In genomic region chr1:2190491-2190976, GRCh38 we compare ENCODE assay signal across 8 cellular contexts. TPM values are rescaled to one million over a fixed set of nuclear protein-coding genes. Genes with fewer than 3 reads are reported as not detected.
A peak's percentile ranks its signal among the peaks of the same experiment; 100 is the strongest.
DNase-seq lines count a peak whose midpoint lies in the region; ATAC-seq, FAIRE-seq and TF ChIP-seq lines count a peak whose summit lies in the region.

No MANE protein-coding gene starts in this region.

- H3K4me1 Mint-ChIP-seq in activated naive CD4-positive, alpha-beta T cell treated with anti-CD3 and anti-CD28 coated beads, Interleukin-2, amount 50 U/mL, for 24 hours, result peaks cover 12% of the 10 kb centered on the region

- H3K27ac ChIP-seq in coronary artery, result peak overlapping the region; percentile 92 to 97
- H3K27ac ChIP-seq in urinary bladder (ENCODE audit: low read depth), result peak overlapping the region; percentile 79

- no peak for FAIRE-seq in urothelium cell line (lab: Jason Lieb, UNC)

- H3K27ac Mint-ChIP-seq in activated naive CD4-positive, alpha-beta T cell treated with anti-CD3 and anti-CD28 coated beads, Interleukin-2, amount 50 U/mL, for 24 hours, result peak overlapping the region; percentile 30

- H3K27me3 ChIP-seq in mucosa of stomach (ENCODE audit: control insufficient read depth, insufficient read depth, low read length), result no peaks in the 10 kb centered on the region

- peak overlapping the region; percentile 72 for H3K4me3 ChIP-seq in coronary artery
- H3K4me3 ChIP-seq in mucosa of stomach (ENCODE audit: low read length), result peak overlapping the region; percentile 63
- H3K4me3 ChIP-seq in urinary bladder (ENCODE audit: low read depth, low read length), result peak overlapping the region; percentile 46

- H3K4me3 Mint-ChIP-seq in activated naive CD4-positive, alpha-beta T cell treated with anti-CD3 and anti-CD28 coated beads, Interleukin-2, amount 50 U/mL, for 24 hours, result peak overlapping the region; percentile 51

- H3K36me3 Mint-ChIP-seq in activated naive CD4-positive, alpha-beta T cell treated with anti-CD3 and anti-CD28 coated beads, Interleukin-2, amount 50 U/mL, for 24 hours, result no peaks in the 10 kb centered on the region

- H3K4me1 ChIP-seq in mucosa of stomach (ENCODE audit: control insufficient read depth, insufficient read depth, low read length) (peaks cover 46% of the 10 kb centered on the region), urinary bladder (ENCODE audit: insufficient read depth) (peaks cover 4% of the 10 kb centered on the region)

- 62% methylated on average over 19 of the region's 19 CpGs for WGBS in urinary bladder

- H3K9me3 Mint-ChIP-seq in activated naive CD4-positive, alpha-beta T cell treated with anti-CD3 and anti-CD28 coated beads, Interleukin-2, amount 50 U/mL, for 24 hours, result no peaks in the 10 kb centered on the region

- ATAC-seq in GM21723 (IDR thresholded peaks at IDR 0.05; ENCODE audit: unreplicated experiment), result no peak

- H3K9me3 ChIP-seq in mucosa of stomach (ENCODE audit: control insufficient read depth, low read length), result no peaks in the 10 kb centered on the region

- DNase-seq in activated naive CD4-positive, alpha-beta T cell (lab: John Stamatoyannopoulos, UW), result no peak
- DNase-seq in coronary artery (ENCODE audit: low spot score), result no peak
- DNase-seq in NAMALWA (ENCODE audit: low spot score), result no peak
- no peak for DNase-seq in urothelium cell line (ENCODE audit: low spot score)

- H3K36me3 ChIP-seq in mucosa of stomach (ENCODE audit: control insufficient read depth, insufficient read depth, low read length) (no peaks in the 10 kb centered on the region), urinary bladder (ENCODE audit: insufficient read depth) (no peaks in the 10 kb centered on the region)

- no peaks in the 10 kb centered on the region for H3K27me3 Mint-ChIP-seq in activated naive CD4-positive, alpha-beta T cell treated with anti-CD3 and anti-CD28 coated beads, Interleukin-2, amount 50 U/mL, for 24 hours

- TF ChIP-seq CTCF in coronary artery (IDR thresholded peaks at IDR 0.05), result no peak

- peak overlapping the region; percentile 66 for H3K9ac ChIP-seq in mucosa of stomach (ENCODE audit: low read length)

RNA-seq across cellular contexts. Expression of gene FAAP20, which starts 4.0 kb away (rescaled TPM):
- total RNA-seq in urinary bladder, result 14.6 TPM
- polyA plus RNA-seq in urinary bladder, result 96.4 TPM

RNA-seq across cellular contexts. Expression of gene SKI, which starts 37.6 kb away (rescaled TPM):
- 27.8 TPM for total RNA-seq in urinary bladder
- polyA plus RNA-seq in urinary bladder, result 60.5 TPM
